In the genomic region with DNA sequence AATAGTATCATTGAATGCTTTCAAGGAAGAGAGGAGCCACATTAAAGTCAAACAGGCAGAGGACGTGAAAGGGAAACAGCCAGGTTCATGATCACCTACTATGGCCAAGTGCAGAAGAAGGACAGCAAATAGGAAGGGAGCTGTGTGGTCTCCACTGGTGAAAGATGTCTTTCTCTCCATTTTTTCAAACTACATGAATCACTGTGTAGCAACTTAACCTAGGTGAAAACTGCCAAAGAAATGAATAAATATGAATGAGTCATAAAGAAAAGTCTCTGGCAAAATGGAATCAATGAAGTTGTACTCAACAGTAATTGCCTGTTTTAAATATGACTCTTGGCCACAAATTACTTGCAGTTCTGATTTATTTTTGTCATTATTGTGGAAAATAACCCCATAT, we compare ENCODE assay signal across 19 cellular contexts.
DNase-seq lines count a peak whose midpoint lies in the region; ATAC-seq and TF ChIP-seq lines count a peak whose summit lies in the region.
"Had no signal": no experiment of that assay in that cellular context is flagged by ENCODE, and none has a peak within 500 bp of the region (broad histone marks: within the 10 kb centered on the region; RNA-seq: fewer than 3 reads in every experiment).

No MANE protein-coding gene starts in this region.

- TF ChIP-seq CTCF in astrocyte of the spinal cord (IDR thresholded peaks at IDR 0.05; ENCODE audit: low read depth, low read length): no peak

- H3K4me3 Mint-ChIP-seq in activated CD4-positive, alpha-beta memory T cell treated with anti-CD3 and anti-CD28 coated beads, Interleukin-2, amount 10 ng/mL, durations not matched to agents 7 days and 5 days: no peak overlapping the region
- H3K4me3 Mint-ChIP-seq: CD8-positive, alpha-beta memory T cell had no signal

- H3K27me3 Mint-ChIP-seq in activated CD4-positive, alpha-beta memory T cell treated with anti-CD3 and anti-CD28 coated beads, Interleukin-2, amount 10 ng/mL, durations not matched to agents 7 days and 5 days: no peaks in the 10 kb centered on the region
- H3K27me3 Mint-ChIP-seq: CD8-positive, alpha-beta memory T cell had no signal

- POLR2A ChIA-PET in activated CD4-positive, alpha-beta memory T cell treated with anti-CD3 and anti-CD28 coated beads, Interleukin-2, amount 10 ng/mL, durations not matched to agents 7 days and 5 days (lab: Charles Lee): no interaction called here

- no peaks in the 10 kb centered on the region for H3K36me3 Mint-ChIP-seq in activated CD4-positive, alpha-beta memory T cell treated with anti-CD3 and anti-CD28 coated beads, Interleukin-2, amount 10 ng/mL, durations not matched to agents 7 days and 5 days (ENCODE audit: low read depth)
- H3K36me3 Mint-ChIP-seq: CD8-positive, alpha-beta memory T cell had no signal

- no peaks in the 10 kb centered on the region for H3K9me3 Mint-ChIP-seq in activated CD4-positive, alpha-beta memory T cell treated with anti-CD3 and anti-CD28 coated beads, Interleukin-2, amount 10 ng/mL, durations not matched to agents 7 days and 5 days

- peak; percentile 68 for DNase-seq in HCEC 1CT
- peak; percentile 46 for DNase-seq in astrocyte of the spinal cord (ENCODE audit: low read depth, low spot score)
- peak; percentile 31 for DNase-seq in fibroblast of peridontal ligament (ENCODE audit: extremely low read depth)
- DNase-seq in stromal cell of bone marrow (ENCODE audit: low read depth): peak; percentile 57
- DNase-seq in activated CD4-positive, alpha-beta memory T cell treated with anti-CD3 and anti-CD28 coated beads, Interleukin-2, amount 10 ng/mL, durations not matched to agents 7 days and 5 days: no peak
- no peak for DNase-seq in DMS53 (lab: John Stamatoyannopoulos, UW)
- no peak for DNase-seq in NCI-H510A treated with DMSO at 0.1 percent for 48 hours (lab: John Stamatoyannopoulos, UW)
- DNase-seq: CD8-positive, alpha-beta memory T cell; DND-41; GDM1; H7; MM.1S; NCI-H1105 treated with DMSO at 0.1 percent for 48 hours; NCI-H187; NCI-H345; NCI-H69 had no signal

- no peak overlapping the region for H3K4me3 ChIP-seq in astrocyte of the spinal cord (ENCODE audit: low read depth, low read length)
- H3K4me3 ChIP-seq: BLaER1, GM12878 had no signal

- in situ Hi-C loops in astrocyte of the spinal cord (cut with HindIII; ENCODE audit: low sequenced_read_pairs): no loop called here

- ATAC-seq in GM18519 (IDR thresholded peaks at IDR 0.05; ENCODE audit: low FRiP score, unreplicated experiment): no peak
- ATAC-seq: GM12878 had no signal

- H3K4me1 Mint-ChIP-seq in activated CD4-positive, alpha-beta memory T cell treated with anti-CD3 and anti-CD28 coated beads, Interleukin-2, amount 10 ng/mL, durations not matched to agents 7 days and 5 days: no peaks in the 10 kb centered on the region
- H3K4me1 Mint-ChIP-seq: CD8-positive, alpha-beta memory T cell had no signal

- CTCF ChIA-PET in activated CD4-positive, alpha-beta memory T cell treated with anti-CD3 and anti-CD28 coated beads, Interleukin-2, amount 10 ng/mL, durations not matched to agents 7 days and 5 days (lab: Charles Lee): no interaction called here

- no peak overlapping the region for H3K27ac Mint-ChIP-seq in activated CD4-positive, alpha-beta memory T cell treated with anti-CD3 and anti-CD28 coated beads, Interleukin-2, amount 10 ng/mL, durations not matched to agents 7 days and 5 days
- H3K27ac Mint-ChIP-seq: CD8-positive, alpha-beta memory T cell had no signal

Comparison
In these comparisons a context has a peak if more than half of its experiments do, and no peak if none do; other contexts are left out.
1. DNase-seq: peak in HCEC 1CT (single experiment), astrocyte of the spinal cord (single experiment), fibroblast of peridontal ligament (single experiment) and stromal cell of bone marrow (single experiment); none in activated CD4-positive, alpha-beta memory T cell treated with anti-CD3 and anti-CD28 coated beads, Interleukin-2, amount 10 ng/mL, durations not matched to agents 7 days and 5 days (single experiment), DMS53 (single experiment) and NCI-H510A treated with DMSO at 0.1 percent for 48 hours (single experiment).